Comparison of ENCODE assay signal across 26 cellular contexts in genomic region chr17:43371227-43371821, GRCh38. TPM values are rescaled to one million over a fixed set of nuclear protein-coding genes. Genes with fewer than 3 reads are reported as not detected.
DNase-seq lines count a peak whose midpoint lies in the region; ATAC-seq, FAIRE-seq and TF ChIP-seq lines count a peak whose summit lies in the region.
"Had no signal": no experiment of that assay in that cellular context is flagged by ENCODE, and none has a peak within 500 bp of the region (broad histone marks: within the 10 kb centered on the region; RNA-seq: fewer than 3 reads in every experiment).

No MANE protein-coding gene starts in this region.

- BruUV-seq in Caco-2 (replicated peaks; lab: Mats Ljungman, UMichigan) (no TSS peak), HepG2 (replicated peaks; lab: Mats Ljungman, UMichigan) (no TSS peak)

- TF ChIP-seq POLR2A in HepG2 (IDR thresholded peaks at IDR 0.05; ENCODE audit: insufficient read depth in 1 of 2, low read depth in 2 of 2, low read length in 2 of 2) (no peak), sigmoid colon (IDR thresholded peaks at IDR 0.05) (no peak)

- H3K9me3 ChIP-seq in Caco-2 (no peaks in the 10 kb centered on the region), HepG2 (ENCODE audit: low read length) (no peaks in the 10 kb centered on the region), sigmoid colon (no peaks in the 10 kb centered on the region)
- H3K9me3 ChIP-seq: esophagus squamous epithelium, psoas muscle, SJCRH30 had no signal

- TF ChIP-seq RAD21 in HepG2 (CRISPR knock-in tag; IDR thresholded peaks at IDR 0.05), result no peak

- peak overlapping the region; percentile 70 for H3K4me2 ChIP-seq in HepG2 (ENCODE audit: low read depth, low read length)

- no peak for FAIRE-seq in HepG2 (lab: Jason Lieb, UNC)
- FAIRE-seq: kidney had no signal

- H3K27ac Mint-ChIP-seq in Caco-2 (ENCODE audit: unreplicated experiment) (peak overlapping the region; percentile 39), IgD-negative memory B cell (peak overlapping the region; percentile 32 to 68 (median 46))
- H3K27ac Mint-ChIP-seq: activated CD4-positive, alpha-beta memory T cell treated with anti-CD3 and anti-CD28 coated beads for 36 hours; nephron progenitor cell had no signal

- H3K27ac ChIP-seq in HepG2 (ENCODE audit: extremely low read length, insufficient read depth, low read length) (no peak overlapping the region), sigmoid colon (peak overlapping the region in 3 of 4 donors; percentile 99 to 100 (median 99))
- H3K27ac ChIP-seq: GM23248, SJCRH30, VCaP had no signal

- no peak for ATAC-seq in HepG2
- no peak for ATAC-seq in GM19328 (IDR thresholded peaks at IDR 0.05; ENCODE audit: unreplicated experiment)
- ATAC-seq: psoas muscle had no signal

- TF ChIP-seq EP300 in HepG2 (IDR thresholded peaks at IDR 0.05; ENCODE audit: low read depth in 2 of 2, low read length in 2 of 2), result no peak
- TF ChIP-seq EP300 in HepG2 (CRISPR knock-in tag; IDR thresholded peaks at IDR 0.05; ENCODE audit: borderline replicate concordance), result no peak
- TF ChIP-seq EP300 in sigmoid colon (IDR thresholded peaks at IDR 0.05), result no peak

- intact Hi-C loops in Caco-2 (cut with micrococcal nuclease; ENCODE audit: unreplicated experiment) (no loop called here), HepG2 (cut with micrococcal nuclease; ENCODE audit: unreplicated experiment) (no loop called here), sigmoid colon (cut with DNase I) (no loop called here)

- H3K4me3 Mint-ChIP-seq in Caco-2 (ENCODE audit: unreplicated experiment) (no peak overlapping the region), IgD-negative memory B cell (peak overlapping the region in 3 of 4 donors; percentile 23 to 70 (median 30))
- H3K4me3 Mint-ChIP-seq: activated CD4-positive, alpha-beta memory T cell treated with anti-CD3 and anti-CD28 coated beads for 36 hours; nephron progenitor cell had no signal

- H4K20me1 ChIP-seq in HepG2 (ENCODE audit: insufficient read depth, low read length), result no peaks in the 10 kb centered on the region

- in situ Hi-C loops in HepG2 (cut with HindIII; ENCODE audit: extremely low pct_ligation_motif_present, low pct_unique_long_range_greater_than_20kb), result no loop called here

- DNase-seq in Caco-2 (no peak), HepG2 (ENCODE audit: low spot score) (no peak), sigmoid colon (no peak), HUDEP-2 (lab: John Stamatoyannopoulos, UW; ENCODE audit: unreplicated experiment in 76 of 76) (no peak), NCI-H345 (lab: John Stamatoyannopoulos, UW) (no peak), NCI-H146 (lab: John Stamatoyannopoulos, UW) (no peak)
- DNase-seq: activated CD4-positive, alpha-beta memory T cell treated with anti-CD3 and anti-CD28 coated beads for 36 hours; activated naive CD4-positive, alpha-beta T cell treated with Interleukin-2 at 50 U/mL for 16 hours; AML-193; anterior cingulate cortex; cerebellar nuclear complex; EL; esophagus squamous epithelium; GM23248; kidney; MM.1S; NCI-H1436; NCI-H82; nephron progenitor cell; psoas muscle; SJCRH30; stimulated activated CD4-positive, alpha-beta T cell treated with anti-CD3 and anti-CD28 coated beads, Interleukin-2, amount 100 ng/mL, for 48 hours had no signal

- H2AFZ ChIP-seq in HepG2 (ENCODE audit: low read length), result no peak overlapping the region
- H2AFZ ChIP-seq: GM23248 had no signal

- H3K79me2 ChIP-seq in HepG2 (ENCODE audit: insufficient read depth, low read length), result no peaks in the 10 kb centered on the region

- no peaks in the 10 kb centered on the region for H3K36me3 ChIP-seq in Caco-2 (ENCODE audit: control insufficient read depth, insufficient read depth, low read length)
- no peaks in the 10 kb centered on the region for H3K36me3 ChIP-seq in HepG2 (replicated peaks in 1 of 2; ENCODE audit: control insufficient read depth in 1 of 2, insufficient read depth in 2 of 2, low read length in 2 of 2)
- H3K36me3 ChIP-seq in sigmoid colon, result no peaks in the 10 kb centered on the region
- H3K36me3 ChIP-seq: esophagus squamous epithelium, SJCRH30 had no signal

- H3K27me3 ChIP-seq in Caco-2 (replicated peaks; ENCODE audit: control insufficient read depth, insufficient read depth, low read length) (no peaks in the 10 kb centered on the region), HepG2 (ENCODE audit: control insufficient read depth in 1 of 2, insufficient read depth in 2 of 2, low read length in 2 of 2) (no peaks in the 10 kb centered on the region; a peak in 2 of 5 replicates), sigmoid colon (no peaks in the 10 kb centered on the region)
- H3K27me3 ChIP-seq: esophagus squamous epithelium, SJCRH30 had no signal

- CTCF ChIA-PET in Caco-2 (lab: Charles Lee) (interaction anchor here (0.8 to 1.0 kb wide), 2 partner anchors 17 to 113 kb away, joined by 5 to 8 read pairs; partner anchors contain the start of gene DHX8), HepG2 (lab: Yijun Ruan, JAX; ENCODE audit: low intra/inter-chr PET ratio, low total read pairs) (no interaction called here)

- H3K4me1 Mint-ChIP-seq in Caco-2 (ENCODE audit: low read depth, unreplicated experiment) (peaks cover 36% of the 10 kb centered on the region), IgD-negative memory B cell (peaks cover 30 to 43% (median 31%) of the 10 kb centered on the region in 3 donors)

- no peaks in the 10 kb centered on the region for H3K9me3 Mint-ChIP-seq in Caco-2 (ENCODE audit: unreplicated experiment)
- no peaks in the 10 kb centered on the region for H3K9me3 Mint-ChIP-seq in IgD-negative memory B cell
- H3K9me3 Mint-ChIP-seq: activated CD4-positive, alpha-beta memory T cell treated with anti-CD3 and anti-CD28 coated beads for 36 hours had no signal

- H3K36me3 Mint-ChIP-seq in Caco-2 (ENCODE audit: insufficient read depth, unreplicated experiment) (peaks cover 22% of the 10 kb centered on the region), IgD-negative memory B cell (peaks cover 2% of the 10 kb centered on the region)

- peaks cover 4% of the 10 kb centered on the region for H3K27me3 Mint-ChIP-seq in Caco-2 (ENCODE audit: insufficient read depth, unreplicated experiment)
- H3K27me3 Mint-ChIP-seq in IgD-negative memory B cell, result no peaks in the 10 kb centered on the region
- H3K27me3 Mint-ChIP-seq: activated CD4-positive, alpha-beta memory T cell treated with anti-CD3 and anti-CD28 coated beads for 36 hours had no signal

- 17% methylated on average over 6 of the region's 6 CpGs for WGBS in HepG2 (ENCODE audit: low lambda C conversion rate)
- 55 to 64% methylated on average over 6 of the region's 6 CpGs for WGBS in sigmoid colon, 2 donors

- H3K4me1 ChIP-seq in Caco-2 (peaks cover 27% of the 10 kb centered on the region), HepG2 (ENCODE audit: insufficient read depth, low read length) (peaks cover 59% of the 10 kb centered on the region), sigmoid colon (peaks cover 0 to 49% (median 43%) of the 10 kb centered on the region in 4 donors)

- POLR2A ChIA-PET in Caco-2 (lab: Charles Lee), result interaction anchor here (0.5 kb wide), 1 partner anchor 13 kb away, joined by 4 read pairs; no protein-coding TSS in a partner anchor
- POLR2A ChIA-PET in HepG2 (lab: Yijun Ruan, JAX), result interaction anchor here (4.6 to 7.9 kb wide), 5 partner anchors 10 to 110 kb away, joined by 32 to 386 read pairs (median 130); partner anchors contain the start of genes ARL4D and DHX8

- no peak for TF ChIP-seq CTCF in Caco-2 (IDR thresholded peaks at IDR 0.05; ENCODE audit: insufficient read depth in 1 of 2, low read depth in 1 of 2, low read length in 1 of 2, severe bottlenecking in 1 of 2, unreplicated experiment in 1 of 2)
- TF ChIP-seq CTCF in HepG2 (CRISPR knock-in tag; IDR thresholded peaks at IDR 0.05), result peak; percentile 46
- no peak for TF ChIP-seq CTCF in sigmoid colon (IDR thresholded peaks at IDR 0.05)

- peak overlapping the region; percentile 4; the same call in 1 of the 2 replicates for H3K9ac ChIP-seq in HepG2 (ENCODE audit: insufficient read depth, low read depth, low read length)
- H3K9ac ChIP-seq: GM23248 had no signal

- no peak overlapping the region for H3K4me3 ChIP-seq in Caco-2 (ENCODE audit: low read depth, low read length)
- peak overlapping the region in 1 of 3 experiments; percentile 1; a peak in 1 of 6 replicates for H3K4me3 ChIP-seq in HepG2 (replicated peaks in 1 of 3; ENCODE audit: insufficient read depth in 1 of 3, low read depth in 2 of 3, low read length in 3 of 3)
- H3K4me3 ChIP-seq in sigmoid colon, result no peak overlapping the region
- H3K4me3 ChIP-seq: esophagus squamous epithelium, GM23248, psoas muscle, SJCRH30, skin epidermis had no signal

RNA-seq across cellular contexts. Expression of gene ARL4D, which starts 27.5 kb away (rescaled TPM):
- total RNA-seq in Caco-2 (2022) (16.0 and 19.9 TPM in 2 replicates), HepG2 (2016; rRNA removed; fragmentation: Illumina TruSeq; extraction: Trizol) (9.0 and 9.5 TPM in 2 replicates), sigmoid colon (10 to 100 TPM; 18.6 to 52.1 (median 31.4) TPM)
- polyA plus RNA-seq in IgD-negative memory B cell (3.4 TPM), HepG2 (2011; rRNA removed) (25.9 and 40.6 TPM in 2 replicates), sigmoid colon (1 to 10 TPM; 1.4 to 8.9 (median 4.8) TPM)
- total RNA-seq in HepG2 (2016; cell fraction: cytosol; rRNA removed; fragmentation: Illumina TruSeq; extraction: Trizol; ENCODE audit: low read depth), result 4.8 and 5.0 TPM in 2 replicates
- total RNA-seq in HepG2 (2016; cell fraction: insoluble cytoplasmic fraction; rRNA removed; fragmentation: Illumina TruSeq; extraction: Trizol), result 8.2 and 10.0 TPM in 2 replicates
- 6.9 and 7.7 TPM in 2 replicates for total RNA-seq in HepG2 (2016; cell fraction: membrane; rRNA removed; fragmentation: Illumina TruSeq; extraction: Trizol)
- total RNA-seq in HepG2 (2016; cell fraction: nucleus; rRNA removed; fragmentation: Illumina TruSeq; extraction: Trizol), result 5.3 and 7.3 TPM in 2 replicates
- 42.8 and 43.2 TPM in 2 replicates for polyA plus RNA-seq in HepG2 (2011; cell fraction: cytosol; rRNA removed)
- 20.5 and 34.1 TPM in 2 replicates for polyA plus RNA-seq in HepG2 (2011; cell fraction: nucleus; rRNA removed)
- polyA plus RNA-seq in HepG2 (2012), result 31.5 and 47.6 TPM in 2 replicates
- 2.0 and 2.2 TPM in 2 replicates for polyA plus RNA-seq in HepG2 (2016; cell fraction: cytosol; fragmentation: Illumina TruSeq; extraction: Trizol; ENCODE audit: low read depth)
- polyA plus RNA-seq in HepG2 (2016; cell fraction: insoluble cytoplasmic fraction; fragmentation: Illumina TruSeq; extraction: Trizol; ENCODE audit: low read depth), result 11.6 and 13.8 TPM in 2 replicates
- polyA plus RNA-seq in HepG2 (2016; cell fraction: membrane; fragmentation: Illumina TruSeq; extraction: Trizol; ENCODE audit: low read depth), result 3.2 TPM in 2 replicates
- polyA plus RNA-seq in HepG2 (2016; cell fraction: nucleus; fragmentation: Illumina TruSeq; extraction: Trizol; ENCODE audit: insufficient read depth, low read depth), result 12.2 and 15.4 TPM in 2 replicates
- polyA minus RNA-seq in HepG2 (2011; rRNA and poly(A)+ RNA removed; ENCODE audit: low replicate concordance), result 18.8 and 37.1 TPM in 2 replicates
- 15.0 and 19.8 TPM in 2 replicates for polyA minus RNA-seq in HepG2 (2011; cell fraction: cytosol; rRNA and poly(A)+ RNA removed)
- polyA minus RNA-seq in HepG2 (2011; cell fraction: nucleus; rRNA and poly(A)+ RNA removed), result 8.9 and 13.3 TPM in 2 replicates
